In the genomic region with DNA sequence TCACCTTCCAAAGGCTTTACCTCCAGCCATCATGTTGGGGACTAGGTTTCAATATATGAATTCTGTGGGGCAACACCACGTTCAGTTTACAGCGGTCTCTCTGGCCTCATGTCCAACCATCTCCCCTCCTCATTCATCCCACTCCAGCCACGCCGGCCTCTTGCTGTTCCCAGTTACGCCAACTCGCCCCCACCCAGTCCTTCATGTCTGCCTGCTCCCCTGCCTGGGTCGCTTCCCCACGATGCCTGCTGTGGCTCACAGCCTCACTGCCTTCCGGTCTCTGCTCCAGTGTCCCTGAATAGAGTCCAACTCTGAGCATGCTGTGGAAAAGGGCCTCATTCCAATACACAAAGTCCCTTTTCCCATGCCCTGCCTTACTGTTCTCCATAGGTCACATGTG, we compare ENCODE assay signal across 1 cellular context.
TF ChIP-seq lines count a peak whose summit lies in the region.

No MANE protein-coding gene starts in this region.

TF ChIP-seq in H1, 55 proteins besides CTCF, POLR2A, EP300 and RAD21 (continued from another document):
- TF ChIP-seq, protein P1, sequence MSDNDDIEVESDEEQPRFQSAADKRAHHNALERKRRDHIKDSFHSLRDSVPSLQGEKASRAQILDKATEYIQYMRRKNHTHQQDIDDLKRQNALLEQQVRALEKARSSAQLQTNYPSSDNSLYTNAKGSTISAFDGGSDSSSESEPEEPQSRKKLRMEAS (IDR thresholded peaks at IDR 0.05) = no peak
- TF ChIP-seq JUN (IDR thresholded peaks at IDR 0.05; ENCODE audit: low read depth, low read length) = no peak
- TF ChIP-seq KDM4A (IDR thresholded peaks at IDR 0.05; ENCODE audit: low read depth, low read length, severe bottlenecking) = no peak
- no peak for TF ChIP-seq KDM1A (IDR thresholded peaks at IDR 0.05; ENCODE audit: borderline replicate concordance, low read length)
- no peak for TF ChIP-seq CEBPB (IDR thresholded peaks at IDR 0.05; ENCODE audit: low read depth, low read length)
- no peak for TF ChIP-seq CHD2 (IDR thresholded peaks at IDR 0.05; ENCODE audit: low read length)
- TF ChIP-seq RNF2 (IDR thresholded peaks at IDR 0.05; ENCODE audit: borderline replicate concordance, low read depth, low read length, missing control alignments, poor library complexity, severe bottlenecking) = no peak
- TF ChIP-seq TBP (IDR thresholded peaks at IDR 0.05; ENCODE audit: low read depth, low read length) = no peak
